In the genomic region with DNA sequence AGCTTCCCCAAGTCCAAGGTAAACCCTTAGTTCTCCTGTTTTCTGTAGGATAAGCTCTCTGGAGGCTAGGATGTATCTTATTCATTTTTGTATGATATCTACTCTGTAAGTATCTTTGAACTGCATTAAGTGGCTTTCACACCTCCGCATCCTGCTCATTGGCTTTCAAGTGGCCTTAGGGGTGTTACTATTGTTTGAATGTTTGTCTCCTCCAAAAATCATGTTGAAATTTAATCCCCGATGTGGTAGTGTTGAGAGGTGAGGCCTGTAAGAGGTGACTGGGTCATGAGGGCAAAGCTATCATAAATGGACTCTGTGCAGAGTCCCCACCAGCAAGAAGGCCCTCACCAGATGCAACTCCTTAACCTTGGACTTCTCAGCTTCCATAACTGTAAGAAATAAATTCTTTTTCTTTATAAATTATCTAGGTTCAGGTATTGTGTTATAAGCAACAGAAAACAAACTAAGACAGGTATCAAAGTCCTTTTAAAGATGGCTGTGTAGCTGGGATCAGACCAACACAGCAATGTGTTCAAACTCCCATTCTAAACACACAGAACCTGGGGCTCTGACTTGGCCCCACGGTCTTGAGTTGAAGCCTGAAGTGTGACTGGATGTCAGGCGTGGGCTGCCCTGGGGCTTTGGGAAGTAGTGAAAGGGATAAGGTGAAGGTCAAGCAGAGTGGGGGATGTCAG, we compare ENCODE assay signal across 1 cellular context.
TF ChIP-seq lines count a peak whose summit lies in the region.

No MANE protein-coding gene starts in this region.

TF ChIP-seq in GM12878, 131 proteins besides CTCF, POLR2A, EP300 and RAD21:
- no peak for TF ChIP-seq PML (IDR thresholded peaks at IDR 0.05; ENCODE audit: low read length)
- no peak for TF ChIP-seq CEBPB (IDR thresholded peaks at IDR 0.05; ENCODE audit: borderline replicate concordance in 1 of 2, low read depth in 2 of 2, low read length in 2 of 2)
- TF ChIP-seq HCFC1 (IDR thresholded peaks at IDR 0.05; ENCODE audit: low read length): no peak
- 0 out of 2 replicates have a peak, but pooled peaks have one; percentile 86 for TF ChIP-seq HDGF (IDR thresholded peaks at IDR 0.05)
- no peak for TF ChIP-seq ATF7 (IDR thresholded peaks at IDR 0.05; ENCODE audit: low read depth)
- TF ChIP-seq ZZZ3 (IDR thresholded peaks at IDR 0.05; ENCODE audit: control insufficient read depth, insufficient read length, low read depth): no peak
- TF ChIP-seq PBX3 (IDR thresholded peaks at IDR 0.05; ENCODE audit: insufficient replicate concordance, low read depth, low read length): no peak
